8 cellular contexts compared by ENCODE assay signal in the genomic region with DNA sequence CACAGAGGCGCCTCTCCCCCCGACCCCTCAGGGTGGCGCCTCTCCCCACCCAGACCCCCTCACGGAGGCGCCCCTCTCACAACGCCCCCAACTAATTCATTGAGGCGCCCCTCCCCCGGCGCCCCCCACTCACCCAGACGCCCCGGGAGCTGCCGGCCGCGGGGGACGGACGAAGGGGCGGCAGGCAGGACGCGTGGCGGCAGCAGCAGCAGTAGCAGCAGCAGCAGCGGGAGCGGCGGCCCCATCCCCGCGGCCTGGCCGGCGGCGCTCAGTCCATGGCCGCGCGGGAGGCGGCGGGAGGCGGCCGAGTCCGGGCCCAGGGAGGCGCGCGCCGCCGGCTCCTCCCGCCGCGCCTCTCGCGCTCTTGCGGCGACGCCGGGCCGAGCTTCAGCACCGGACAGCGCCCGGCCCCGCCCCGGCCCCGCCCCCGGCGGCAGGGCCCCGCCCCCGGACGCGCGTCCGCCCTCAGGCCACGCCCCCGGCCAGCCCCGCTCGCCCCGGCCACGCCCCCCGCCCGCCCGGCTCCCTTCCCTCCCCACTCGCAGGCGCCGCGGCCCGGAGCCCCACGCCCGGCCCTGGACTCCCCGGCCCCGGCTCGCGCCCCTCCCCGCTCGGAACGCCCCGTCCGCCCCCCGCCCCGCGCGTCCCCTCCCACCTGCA. TPM values are rescaled to one million over a fixed set of nuclear protein-coding genes. Genes with fewer than 3 reads are reported as not detected.
DNase-seq lines count a peak whose midpoint lies in the region; ATAC-seq and TF ChIP-seq lines count a peak whose summit lies in the region.

PTPRN2 (minus strand) TSS at position 399 of the 660 bp plus-strand sequence.

- H3K9me3 ChIP-seq in ovary, result no peaks in the 10 kb centered on the region
- no peaks in the 10 kb centered on the region for H3K9me3 ChIP-seq in thyroid gland

- TF ChIP-seq POLR2A in ovary (IDR thresholded peaks at IDR 0.05), result no peak
- TF ChIP-seq POLR2A in thyroid gland (IDR thresholded peaks at IDR 0.05), result no peak

- H3K4me3 ChIP-seq in ovary (peak within 1 kb of the TSS; percentile 32), thyroid gland (replicated peaks in 1 of 3) (no peak within 1 kb of the TSS)

- CTCF ChIA-PET in RWPE1 (lab: Yijun Ruan, JAX), result no interaction called here

- H3K36me3 ChIP-seq in ovary (no peaks in the 10 kb centered on the region), thyroid gland (no peaks in the 10 kb centered on the region)

- ATAC-seq in HG03095 (IDR thresholded peaks at IDR 0.05; ENCODE audit: unreplicated experiment), result peak; percentile 67
- ATAC-seq in GM18861 (IDR thresholded peaks at IDR 0.05; ENCODE audit: unreplicated experiment), result no peak

- no peak within 1 kb of the TSS for H3K27ac ChIP-seq in RWPE1
- H3K27ac ChIP-seq in ovary, result no peak within 1 kb of the TSS
- no peak within 1 kb of the TSS for H3K27ac ChIP-seq in thyroid gland

- H3K4me1 ChIP-seq in ovary (ENCODE audit: insufficient read depth) (peaks cover 13% of the 10 kb centered on the region), thyroid gland (peaks cover 13 to 17% of the 10 kb centered on the region in 2 donors)

- peak; percentile 93 for DNase-seq in GM10266 (ENCODE audit: extremely low spot score)
- peak; percentile 82 for DNase-seq in RWPE1 (ENCODE audit: low spot score)
- peak; percentile 33 for DNase-seq in activated gamma-delta T cell treated with anti-CD3 and anti-CD28 coated beads, Interleukin-2, amount 50 U/mL, for 16 hours (ENCODE audit: low read depth)
- DNase-seq in germinal center (ENCODE audit: low spot score), result peak; percentile 93
- DNase-seq in ovary, result peak; percentile 28 to 82 (median 71)
- DNase-seq in thyroid gland, result peak; percentile 51 to 52

- POLR2A ChIA-PET in RWPE1 (lab: Yijun Ruan, JAX; ENCODE audit: low non-redundant PET), result no interaction called here

- TF ChIP-seq CTCF in GM10266 (IDR thresholded peaks at IDR 0.05; ENCODE audit: control insufficient read depth, insufficient read depth, low read depth, missing control alignments) (no peak), RWPE1 (conservative IDR thresholded peaks at IDR 0.05; ENCODE audit: low read depth) (no peak), ovary (IDR thresholded peaks at IDR 0.05) (no peak), thyroid gland (IDR thresholded peaks at IDR 0.05) (no peak)

- H3K27me3 ChIP-seq in ovary (no peaks in the 10 kb centered on the region), thyroid gland (peaks cover 8% of the 10 kb centered on the region)

- TF ChIP-seq EP300 in ovary (IDR thresholded peaks at IDR 0.05), result no peak

- intact Hi-C loops in ovary (cut with DNase I) (no loop called here), thyroid gland (cut with DNase I) (no loop called here)

- WGBS in ovary, 3 donors, result 0 to 1% (median 0%) methylated on average over 1 to 92 of the region's 94 CpGs
- WGBS in thyroid gland, 2 donors, result no CpG with 5 or more reads among the region's 94 CpGs

RNA-seq across cellular contexts. Expression of gene PTPRN2, which starts in this region (rescaled TPM):
- 10 to 100 TPM in 1 of 7 donors, 1 to 10 TPM in 6; 3.5 to 11.1 (median 5.9) TPM for total RNA-seq in ovary
- 1 to 10 TPM; 5.7 to 6.6 TPM for polyA plus RNA-seq in ovary
- 1 to 10 TPM; 4.2 to 9.9 (median 7.7) TPM for total RNA-seq in thyroid gland

Comparison
In these comparisons a context has a peak if more than half of its experiments do, and no peak if none do; other contexts are left out.
1. DNase-seq: peak in every context shown above with its lines; median percentile 93 in GM10266; 93 in germinal center; 82 in RWPE1; 71 in ovary; 52 in thyroid gland; 33 in activated gamma-delta T cell treated with anti-CD3 and anti-CD28 coated beads, Interleukin-2, amount 50 U/mL, for 16 hours.